ENCODE assay signal across 1 cellular context in the genomic region with DNA sequence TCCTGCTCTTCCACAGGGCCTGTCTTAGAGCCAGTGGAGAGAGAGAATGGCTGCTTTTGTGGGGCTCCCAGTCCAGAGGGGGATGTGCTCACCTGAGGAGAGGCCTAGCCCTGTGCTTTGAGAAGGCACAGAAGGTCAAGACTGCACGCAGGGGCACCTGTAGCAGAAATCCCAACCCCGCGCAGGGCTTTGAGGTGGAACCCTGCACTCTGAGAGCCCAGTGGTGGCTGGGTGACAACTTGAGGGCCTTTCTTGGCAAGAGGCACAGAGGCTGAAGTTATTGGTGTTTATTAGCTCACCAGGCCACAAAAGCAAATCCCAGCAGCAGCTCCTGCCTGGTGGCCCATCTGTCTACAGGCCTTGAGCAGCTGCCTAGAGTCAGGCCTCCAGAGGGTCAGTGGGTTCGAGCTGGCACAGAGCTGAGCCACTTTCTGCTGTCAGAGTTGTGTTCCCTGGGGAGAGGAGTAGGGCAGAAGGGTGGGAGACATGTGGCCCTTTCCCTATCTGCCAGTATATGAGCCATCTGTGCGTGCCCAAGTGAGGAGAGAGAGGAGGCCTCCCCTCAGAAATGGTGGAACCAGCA.
A peak's percentile ranks its signal among the peaks of the same experiment; 100 is the strongest.
TF ChIP-seq lines count a peak whose summit lies in the region.

No MANE protein-coding gene starts in this region.

TF ChIP-seq in K562, 482 proteins besides CTCF, POLR2A, EP300 and RAD21:
- no peak for TF ChIP-seq SMAD1 (IDR thresholded peaks at IDR 0.05; ENCODE audit: low read depth, low read length, partially characterized antibody)
- TF ChIP-seq ZNF695 (CRISPR knock-in tag; IDR thresholded peaks at IDR 0.05) = no peak
- TF ChIP-seq POLR2G (IDR thresholded peaks at IDR 0.05; ENCODE audit: low read depth, low read length) = 0 out of 2 replicates have a peak, but pooled peaks have one; percentile 26
- TF ChIP-seq CREB1 (IDR thresholded peaks at IDR 0.05) = no peak
- no peak for TF ChIP-seq CREB1 (CRISPR knock-in tag; IDR thresholded peaks at IDR 0.05)
